Comparison of ENCODE assay signal across 24 cellular contexts in the genomic region with DNA sequence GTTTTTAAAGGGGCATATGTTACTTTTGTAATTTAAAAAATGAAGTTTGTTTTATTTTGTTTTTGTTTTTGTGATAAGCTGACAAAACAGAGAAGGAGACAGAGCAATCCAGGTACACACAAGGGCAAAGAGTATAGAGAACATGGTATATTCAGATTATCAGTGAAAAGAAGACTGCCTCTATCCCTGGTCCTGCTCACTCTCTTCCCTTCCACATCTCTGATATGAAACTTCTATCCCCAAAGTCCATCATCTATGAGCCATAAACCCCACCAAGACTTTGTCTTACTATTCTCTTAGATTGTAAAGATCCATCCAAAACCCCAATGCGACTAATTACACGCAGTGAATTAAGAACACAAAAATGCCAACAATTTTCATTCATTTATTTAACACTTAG. TPM values are rescaled to one million over a fixed set of nuclear protein-coding genes. Genes with fewer than 3 reads are reported as not detected.
DNase-seq lines count a peak whose midpoint lies in the region; ATAC-seq, FAIRE-seq and TF ChIP-seq lines count a peak whose summit lies in the region.
"Had no signal": no experiment of that assay in that cellular context is flagged by ENCODE, and none has a peak within 500 bp of the region (broad histone marks: within the 10 kb centered on the region; RNA-seq: fewer than 3 reads in every experiment).

No MANE protein-coding gene starts in this region.

- 88% methylated on average over 2 of the region's 2 CpGs for WGBS in HepG2 (ENCODE audit: low lambda C conversion rate)
- 61% methylated on average over 2 of the region's 2 CpGs for WGBS in right lobe of liver (ENCODE audit: insufficient coverage, low coverage, low lambda C conversion rate, missing lambda C conversion rate)
- whole genome bisulfite sequencing in transverse colon (ENCODE audit: low coverage in 1 of 2), 2 donors = 70 to 71% methylated on average over 2 of the region's 2 CpGs

- H3K4me3 ChIP-seq in HepG2 (replicated peaks in 1 of 3; ENCODE audit: insufficient read depth in 1 of 3, low read depth in 2 of 3, low read length in 3 of 3) = no peak overlapping the region
- no peak overlapping the region for H3K4me3 ChIP-seq in right lobe of liver
- no peak overlapping the region for H3K4me3 ChIP-seq in HEK293 (ENCODE audit: low read depth, low read length)
- H3K4me3 ChIP-seq in transverse colon = no peak overlapping the region
- H3K4me3 ChIP-seq: BLaER1, GM12878 had no signal

- H3K27me3 ChIP-seq in HepG2 (ENCODE audit: control insufficient read depth in 1 of 2, insufficient read depth in 2 of 2, low read length in 2 of 2) (no peaks in the 10 kb centered on the region), right lobe of liver (no peaks in the 10 kb centered on the region), transverse colon (no peaks in the 10 kb centered on the region)
- H3K27me3 ChIP-seq: BE2C, BLaER1 had no signal

- H3K9ac ChIP-seq in HepG2 (ENCODE audit: insufficient read depth, low read depth, low read length) = no peak overlapping the region
- H3K9ac ChIP-seq: BLaER1 had no signal

- no peak for FAIRE-seq in HepG2 (lab: Jason Lieb, UNC)
- FAIRE-seq: GM12878, GM12892, GM18507 had no signal

- peaks cover 93% of the 10 kb centered on the region for H4K20me1 ChIP-seq in HepG2 (ENCODE audit: insufficient read depth, low read length)

- DNase-seq in HepG2 (ENCODE audit: low spot score) (no peak), right lobe of liver (no peak), transverse colon (no peak)
- DNase-seq: ACHN; BE2C; C1 segment of cervical spinal cord; CD4-positive, alpha-beta memory T cell; CD4-positive, CD25-positive, alpha-beta regulatory T cell; CD8-positive, alpha-beta memory T cell; COR-L47; DMS 273 treated with DMSO at 0.1 percent for 48 hours; DMS153; DMS53; DMS79; DND-41; EL; GDM1 had no signal

- intact Hi-C loops in HepG2 (cut with micrococcal nuclease; ENCODE audit: unreplicated experiment) (no loop called here), right lobe of liver (cut with DNase I) (no loop called here), transverse colon (cut with DNase I; ENCODE audit: low total_unique reads) (no loop called here)

- no peak overlapping the region for H3K27ac ChIP-seq in HepG2 (ENCODE audit: extremely low read length, insufficient read depth, low read length)
- H3K27ac ChIP-seq in right lobe of liver = no peak overlapping the region
- no peak overlapping the region for H3K27ac ChIP-seq in HEK293 (ENCODE audit: extremely low read depth, low read depth, low read length)
- H3K27ac ChIP-seq in transverse colon = no peak overlapping the region
- H3K27ac ChIP-seq: 22Rv1, BLaER1 had no signal

- POLR2A ChIA-PET in HepG2 (lab: Yijun Ruan, JAX) (interaction anchor here (0.7 to 1.4 kb wide), 2 partner anchors 16 to 18 kb away, joined by 3 read pairs; partner anchors contain the start of gene ROCK2), HEK293 (lab: Yijun Ruan, JAX) (no interaction called here)

- H3K4me1 ChIP-seq in HepG2 (ENCODE audit: insufficient read depth, low read length) (peaks cover 75% of the 10 kb centered on the region), right lobe of liver (peaks cover 0 to 13% (median 6%) of the 10 kb centered on the region in 4 donors), HEK293 (ENCODE audit: control insufficient read depth, insufficient read depth, low read length) (peaks cover 11% of the 10 kb centered on the region), transverse colon (peaks cover 3 to 28% (median 4%) of the 10 kb centered on the region in 4 donors)
- H3K4me1 ChIP-seq: BE2C had no signal

- H3K9me3 ChIP-seq in HepG2 (ENCODE audit: low read length) (no peaks in the 10 kb centered on the region), right lobe of liver (no peaks in the 10 kb centered on the region), HEK293 (ENCODE audit: control insufficient read depth, insufficient read depth, low read depth, low read length) (peaks cover 2% of the 10 kb centered on the region), transverse colon (peaks cover 0 to 6% of the 10 kb centered on the region in 2 donors)
- H3K9me3 ChIP-seq: BE2C had no signal

- TSS peak; percentile 1 for BruUV-seq in HepG2 (replicated peaks; lab: Mats Ljungman, UMichigan)

- in situ Hi-C loops in HepG2 (cut with HindIII; ENCODE audit: extremely low pct_ligation_motif_present, low pct_unique_long_range_greater_than_20kb) (no loop called here), transverse colon (cut with MboI; ENCODE audit: low pct_ligation_motif_present in 1 of 4, low pct_unique_long_range_greater_than_20kb in 1 of 4, low sequenced_read_pairs in 3 of 4) (no loop called here)

- no peak for TF ChIP-seq RAD21 in HepG2 (CRISPR knock-in tag; IDR thresholded peaks at IDR 0.05)

- H3K36me3 ChIP-seq in HepG2 (replicated peaks in 1 of 2; ENCODE audit: control insufficient read depth in 1 of 2, insufficient read depth in 2 of 2, low read length in 2 of 2) = peaks cover 0 to 2% of the 10 kb centered on the region in 2 experiments; a peak in 4 of 5 replicates
- H3K36me3 ChIP-seq in right lobe of liver = no peaks in the 10 kb centered on the region
- no peaks in the 10 kb centered on the region for H3K36me3 ChIP-seq in HEK293 (ENCODE audit: control insufficient read depth in 2 of 2, insufficient read depth in 1 of 2, low read length in 2 of 2)
- H3K36me3 ChIP-seq in transverse colon = no peaks in the 10 kb centered on the region
- H3K36me3 ChIP-seq: BE2C had no signal

- no peak overlapping the region for H3K4me2 ChIP-seq in HepG2 (ENCODE audit: low read depth, low read length)
- H3K4me2 ChIP-seq: BLaER1 had no signal

- no peak for TF ChIP-seq EP300 in HepG2 (IDR thresholded peaks at IDR 0.05; ENCODE audit: low read depth in 2 of 2, low read length in 2 of 2)
- no peak for TF ChIP-seq EP300 in HepG2 (CRISPR knock-in tag; IDR thresholded peaks at IDR 0.05; ENCODE audit: borderline replicate concordance)
- no peak for TF ChIP-seq EP300 in transverse colon (IDR thresholded peaks at IDR 0.05; ENCODE audit: low read depth)

- ATAC-seq in HepG2 (no peak), right lobe of liver (no peak), GM21576 (IDR thresholded peaks at IDR 0.05; ENCODE audit: unreplicated experiment) (no peak)
- ATAC-seq: GM12878 had no signal

- TF ChIP-seq POLR2A in HepG2 (IDR thresholded peaks at IDR 0.05; ENCODE audit: insufficient read depth in 1 of 2, low read depth in 2 of 2, low read length in 2 of 2) = no peak
- no peak for TF ChIP-seq POLR2A in right lobe of liver (IDR thresholded peaks at IDR 0.05)
- TF ChIP-seq POLR2A in transverse colon (IDR thresholded peaks at IDR 0.05) = no peak

- TF ChIP-seq CTCF in HepG2 (CRISPR knock-in tag; IDR thresholded peaks at IDR 0.05) (no peak), right lobe of liver (IDR thresholded peaks at IDR 0.05) (no peak), HEK293 (tag by site-specific recombination; IDR thresholded peaks at IDR 0.05) (no peak), transverse colon (IDR thresholded peaks at IDR 0.05) (no peak)

- CTCF ChIA-PET in HepG2 (lab: Yijun Ruan, JAX; ENCODE audit: low intra/inter-chr PET ratio, low total read pairs) = no interaction called here
- CTCF ChIA-PET in HEK293 (lab: Yijun Ruan, JAX) = interaction anchor here (0.9 kb wide), 1 partner anchor 84 kb away, joined by 3 read pairs; no protein-coding TSS in a partner anchor

- H2AFZ ChIP-seq in HepG2 (ENCODE audit: low read length) = no peak overlapping the region

- H3K79me2 ChIP-seq in HepG2 (ENCODE audit: insufficient read depth, low read length) = peaks cover 94% of the 10 kb centered on the region

TF ChIP-seq in HepG2, 621 proteins besides CTCF, POLR2A, EP300 and RAD21 (continues in another document):
- TF ChIP-seq CEBPG (CRISPR knock-in tag; IDR thresholded peaks at IDR 0.05) = no peak

TF ChIP-seq in HEK293, 187 proteins besides CTCF, POLR2A, EP300 and RAD21 (continues in another document):
- no peak for TF ChIP-seq ZNF777 (tag by site-specific recombination; IDR thresholded peaks at IDR 0.05; ENCODE audit: borderline replicate concordance)

RNA-seq across cellular contexts. Expression of gene ROCK2, which starts 16.6 kb away (rescaled TPM):
- total RNA-seq in HepG2 (2016; rRNA removed; fragmentation: Illumina TruSeq; extraction: Trizol) (119 and 174 TPM in 2 replicates), right lobe of liver (10 to 100 TPM; 11.6 to 23.9 (median 19.8) TPM), transverse colon (10 to 100 TPM; 53.9 to 93.0 (median 74.7) TPM)
- total RNA-seq in HepG2 (2016; cell fraction: cytosol; rRNA removed; fragmentation: Illumina TruSeq; extraction: Trizol; ENCODE audit: low read depth) = 13.0 and 13.5 TPM in 2 replicates
- total RNA-seq in HepG2 (2016; cell fraction: insoluble cytoplasmic fraction; rRNA removed; fragmentation: Illumina TruSeq; extraction: Trizol) = 112 and 164 TPM in 2 replicates
- total RNA-seq in HepG2 (2016; cell fraction: membrane; rRNA removed; fragmentation: Illumina TruSeq; extraction: Trizol) = 35.2 and 39.5 TPM in 2 replicates
- total RNA-seq in HepG2 (2016; cell fraction: nucleus; rRNA removed; fragmentation: Illumina TruSeq; extraction: Trizol) = 134 and 149 TPM in 2 replicates
- polyA plus RNA-seq in HepG2 (2011; rRNA removed) = 31.9 and 38.1 TPM in 2 replicates
- polyA plus RNA-seq in HepG2 (2011; cell fraction: cytosol; rRNA removed) = 14.6 and 24.9 TPM in 2 replicates
- 19.3 and 29.4 TPM in 2 replicates for polyA plus RNA-seq in HepG2 (2011; cell fraction: nucleus; rRNA removed)
- polyA plus RNA-seq in HepG2 (2012) = 62.4 and 98.0 TPM in 2 replicates
- 1.6 and 1.8 TPM in 2 replicates for polyA plus RNA-seq in HepG2 (2016; cell fraction: cytosol; fragmentation: Illumina TruSeq; extraction: Trizol; ENCODE audit: low read depth)
- 87.7 and 90.4 TPM in 2 replicates for polyA plus RNA-seq in HepG2 (2016; cell fraction: insoluble cytoplasmic fraction; fragmentation: Illumina TruSeq; extraction: Trizol; ENCODE audit: low read depth)
- 6.9 and 8.4 TPM in 2 replicates for polyA plus RNA-seq in HepG2 (2016; cell fraction: membrane; fragmentation: Illumina TruSeq; extraction: Trizol; ENCODE audit: low read depth)
- 77.5 and 87.9 TPM in 2 replicates for polyA plus RNA-seq in HepG2 (2016; cell fraction: nucleus; fragmentation: Illumina TruSeq; extraction: Trizol; ENCODE audit: insufficient read depth, low read depth)
- 17.3 and 25.8 TPM in 2 replicates for polyA minus RNA-seq in HepG2 (2011; rRNA and poly(A)+ RNA removed; ENCODE audit: low replicate concordance)
- polyA minus RNA-seq in HepG2 (2011; cell fraction: cytosol; rRNA and poly(A)+ RNA removed) = 82.6 and 95.3 TPM in 2 replicates
- polyA minus RNA-seq in HepG2 (2011; cell fraction: nucleus; rRNA and poly(A)+ RNA removed) = 275 and 284 TPM in 2 replicates

Comparison
In these comparisons a context has a peak if more than half of its experiments do, and no peak if none do; other contexts are left out.
1. Of the 63 proteins assayed by ChIP-seq in both HepG2 and HEK293: peak only in HepG2: none; only in HEK293: REST; in both: none; in neither: 62.